In the genomic region with DNA sequence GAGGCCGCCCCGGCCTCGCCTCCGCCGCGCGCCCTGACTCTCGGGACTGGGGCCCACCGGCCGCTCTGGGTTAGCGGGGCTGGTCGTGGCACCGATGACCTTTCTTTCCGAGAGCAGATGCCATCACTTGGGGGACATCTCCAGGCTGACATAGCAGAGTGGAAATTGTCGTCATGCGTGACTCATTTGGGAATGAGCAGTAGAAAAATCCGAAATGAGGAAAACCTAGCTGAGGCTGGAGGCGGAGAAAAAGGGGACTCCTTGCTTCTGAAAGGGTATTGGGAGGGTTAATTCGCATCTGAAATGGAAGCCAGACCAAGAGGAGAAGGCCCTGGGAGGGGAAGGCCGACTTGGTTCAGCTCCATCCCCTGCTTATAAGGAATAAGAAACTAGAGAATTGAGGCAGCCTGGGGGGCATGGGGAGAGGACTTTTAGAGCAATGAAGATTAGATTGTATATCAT, we compare ENCODE assay signal across 9 cellular contexts. TPM values are rescaled to one million over a fixed set of nuclear protein-coding genes. Genes with fewer than 3 reads are reported as not detected.
DNase-seq lines count a peak whose midpoint lies in the region; ATAC-seq and TF ChIP-seq lines count a peak whose summit lies in the region.
"Had no signal": no experiment of that assay in that cellular context is flagged by ENCODE, and none has a peak within 500 bp of the region (broad histone marks: within the 10 kb centered on the region; RNA-seq: fewer than 3 reads in every experiment).

No MANE protein-coding gene starts in this region.

- no peaks in the 10 kb centered on the region for H3K9me3 Mint-ChIP-seq in activated naive CD4-positive, alpha-beta T cell treated with anti-CD3 and anti-CD28 coated beads, Interleukin-2, amount 10 ng/mL, durations not matched to agents 7 days and 5 days
- H3K9me3 Mint-ChIP-seq in activated B cell treated with CpG ODN at 0.5 μM for 24 hours: no peaks in the 10 kb centered on the region
- no peaks in the 10 kb centered on the region for H3K9me3 Mint-ChIP-seq in stimulated activated naive B cell treated with anti-CD40 and anti-IgM and Interleukin-4, amounts not matched to agents 10 μg/mL and 1 μg/mL and 100 μg/mL, for 72 hours

- ATAC-seq in activated B cell treated with CpG ODN at 0.5 μM for 24 hours (ENCODE audit: low read depth) (no peak), GM19467 (IDR thresholded peaks at IDR 0.05; ENCODE audit: unreplicated experiment) (no peak)
- no peak for ATAC-seq in stimulated activated naive B cell treated with anti-CD40 and anti-IgM and Interleukin-4, amounts not matched to agents 10 μg/mL and 1 μg/mL and 100 μg/mL, for 72 hours (replicated peaks)

- DNase-seq in activated naive CD4-positive, alpha-beta T cell treated with anti-CD3 and anti-CD28 coated beads, Interleukin-2, amount 10 ng/mL, durations not matched to agents 7 days and 5 days: no peak
- no peak for DNase-seq in activated naive CD4-positive, alpha-beta T cell treated with anti-CD3 and anti-CD28 coated beads, Interleukin-2, amount 50 U/mL, for 16 hours
- DNase-seq in activated B cell treated with CpG ODN at 0.5 μM for 24 hours: no peak
- no peak for DNase-seq in stimulated activated naive B cell treated with anti-CD40 and anti-IgM and Interleukin-4, amounts not matched to agents 10 μg/mL and 1 μg/mL and 100 μg/mL, for 72 hours
- DNase-seq in kidney glomerular epithelial cell (lab: John Stamatoyannopoulos, UW): no peak
- no peak for DNase-seq in NCI-H345 (lab: John Stamatoyannopoulos, UW)

- H3K27ac Mint-ChIP-seq in activated naive CD4-positive, alpha-beta T cell treated with anti-CD3 and anti-CD28 coated beads, Interleukin-2, amount 10 ng/mL, durations not matched to agents 7 days and 5 days: no peak overlapping the region
- no peak overlapping the region for H3K27ac Mint-ChIP-seq in activated B cell treated with CpG ODN at 0.5 μM for 24 hours
- peak overlapping the region; percentile 57 for H3K27ac Mint-ChIP-seq in stimulated activated naive B cell treated with anti-CD40 and anti-IgM and Interleukin-4, amounts not matched to agents 10 μg/mL and 1 μg/mL and 100 μg/mL, for 72 hours

- H3K27me3 Mint-ChIP-seq in activated naive CD4-positive, alpha-beta T cell treated with anti-CD3 and anti-CD28 coated beads, Interleukin-2, amount 10 ng/mL, durations not matched to agents 7 days and 5 days: peaks cover 69% of the 10 kb centered on the region
- H3K27me3 Mint-ChIP-seq in activated B cell treated with CpG ODN at 0.5 μM for 24 hours: peaks cover 57% of the 10 kb centered on the region
- peaks cover 49 to 57% of the 10 kb centered on the region in 2 donors for H3K27me3 Mint-ChIP-seq in stimulated activated naive B cell treated with anti-CD40 and anti-IgM and Interleukin-4, amounts not matched to agents 10 μg/mL and 1 μg/mL and 100 μg/mL, for 72 hours

- peak overlapping the region; percentile 71 for H3K4me3 Mint-ChIP-seq in activated naive CD4-positive, alpha-beta T cell treated with anti-CD3 and anti-CD28 coated beads, Interleukin-2, amount 10 ng/mL, durations not matched to agents 7 days and 5 days
- peak overlapping the region; percentile 71 for H3K4me3 Mint-ChIP-seq in activated B cell treated with CpG ODN at 0.5 μM for 24 hours
- H3K4me3 Mint-ChIP-seq in stimulated activated naive B cell treated with anti-CD40 and anti-IgM and Interleukin-4, amounts not matched to agents 10 μg/mL and 1 μg/mL and 100 μg/mL, for 72 hours: peak overlapping the region; percentile 88 to 98

- H3K4me1 Mint-ChIP-seq in activated naive CD4-positive, alpha-beta T cell treated with anti-CD3 and anti-CD28 coated beads, Interleukin-2, amount 10 ng/mL, durations not matched to agents 7 days and 5 days: peaks cover 12% of the 10 kb centered on the region
- H3K4me1 Mint-ChIP-seq in activated B cell treated with CpG ODN at 0.5 μM for 24 hours: peaks cover 11% of the 10 kb centered on the region
- peaks cover 13 to 17% of the 10 kb centered on the region in 2 donors for H3K4me1 Mint-ChIP-seq in stimulated activated naive B cell treated with anti-CD40 and anti-IgM and Interleukin-4, amounts not matched to agents 10 μg/mL and 1 μg/mL and 100 μg/mL, for 72 hours

- POLR2A ChIA-PET in activated B cell treated with CpG ODN at 0.5 μM for 24 hours (lab: Charles Lee): no interaction called here

- intact Hi-C loops in activated B cell treated with CpG ODN at 0.5 μM for 24 hours (cut with micrococcal nuclease): loop anchor here (5.0 to 10.0 kb wide), 2 partner anchors 140 to 167 kb away; partner anchors contain the start of gene DEPDC1B

- peak overlapping the region; percentile 87 for H3K4me3 ChIP-seq in iPS-11a (ENCODE audit: low read depth, low read length)

- H3K36me3 Mint-ChIP-seq in activated naive CD4-positive, alpha-beta T cell treated with anti-CD3 and anti-CD28 coated beads, Interleukin-2, amount 10 ng/mL, durations not matched to agents 7 days and 5 days: no peaks in the 10 kb centered on the region
- H3K36me3 Mint-ChIP-seq in activated B cell treated with CpG ODN at 0.5 μM for 24 hours (ENCODE audit: low read depth): no peaks in the 10 kb centered on the region
- H3K36me3 Mint-ChIP-seq in stimulated activated naive B cell treated with anti-CD40 and anti-IgM and Interleukin-4, amounts not matched to agents 10 μg/mL and 1 μg/mL and 100 μg/mL, for 72 hours: peaks cover 0 to 4% of the 10 kb centered on the region in 2 donors

- TF ChIP-seq CTCF in activated B cell treated with CpG ODN at 0.5 μM for 24 hours (IDR thresholded peaks at IDR 0.05): no peak

- CTCF ChIA-PET in activated naive CD4-positive, alpha-beta T cell treated with anti-CD3 and anti-CD28 coated beads, Interleukin-2, amount 10 ng/mL, durations not matched to agents 7 days and 5 days (lab: Charles Lee): interaction anchor here (1.0 to 1.4 kb wide), 4 partner anchors 82 to 168 kb away, joined by 3 to 4 read pairs (median 4); no protein-coding TSS in a partner anchor
- CTCF ChIA-PET in activated B cell treated with CpG ODN at 0.5 μM for 24 hours (lab: Charles Lee): no interaction called here

RNA-seq across cellular contexts. Expression of gene ELOVL7, which starts 0.4 kb away (rescaled TPM):
- total RNA-seq in activated B cell treated with CpG ODN at 0.5 μM for 24 hours: 0.32 and 0.69 TPM in 2 replicates
- total RNA-seq: glomerular endothelial cell had no signal
